ENCODE assay signal across 1 cellular context in genomic region chr5:16128944-16129343, GRCh38.
TF ChIP-seq lines count a peak whose summit lies in the region.

No MANE protein-coding gene starts in this region.

TF ChIP-seq in GM23338, 12 proteins besides CTCF, POLR2A, EP300 and RAD21 (continued from another document):
- TF ChIP-seq REST (IDR thresholded peaks at IDR 0.05; ENCODE audit: unreplicated experiment): no peak
- TF ChIP-seq POLR2AphosphoS5 (IDR thresholded peaks at IDR 0.05; ENCODE audit: low read depth): no peak
- TF ChIP-seq, protein P1, sequence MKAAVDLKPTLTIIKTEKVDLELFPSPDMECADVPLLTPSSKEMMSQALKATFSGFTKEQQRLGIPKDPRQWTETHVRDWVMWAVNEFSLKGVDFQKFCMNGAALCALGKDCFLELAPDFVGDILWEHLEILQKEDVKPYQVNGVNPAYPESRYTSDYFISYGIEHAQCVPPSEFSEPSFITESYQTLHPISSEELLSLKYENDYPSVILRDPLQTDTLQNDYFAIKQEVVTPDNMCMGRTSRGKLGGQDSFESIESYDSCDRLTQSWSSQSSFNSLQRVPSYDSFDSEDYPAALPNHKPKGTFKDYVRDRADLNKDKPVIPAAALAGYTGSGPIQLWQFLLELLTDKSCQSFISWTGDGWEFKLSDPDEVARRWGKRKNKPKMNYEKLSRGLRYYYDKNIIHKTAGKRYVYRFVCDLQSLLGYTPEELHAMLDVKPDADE (IDR thresholded peaks at IDR 0.05): no peak
- no peak for TF ChIP-seq EZH2phosphoT487 (IDR thresholded peaks at IDR 0.05; ENCODE audit: unreplicated experiment)
